In the genomic region with DNA sequence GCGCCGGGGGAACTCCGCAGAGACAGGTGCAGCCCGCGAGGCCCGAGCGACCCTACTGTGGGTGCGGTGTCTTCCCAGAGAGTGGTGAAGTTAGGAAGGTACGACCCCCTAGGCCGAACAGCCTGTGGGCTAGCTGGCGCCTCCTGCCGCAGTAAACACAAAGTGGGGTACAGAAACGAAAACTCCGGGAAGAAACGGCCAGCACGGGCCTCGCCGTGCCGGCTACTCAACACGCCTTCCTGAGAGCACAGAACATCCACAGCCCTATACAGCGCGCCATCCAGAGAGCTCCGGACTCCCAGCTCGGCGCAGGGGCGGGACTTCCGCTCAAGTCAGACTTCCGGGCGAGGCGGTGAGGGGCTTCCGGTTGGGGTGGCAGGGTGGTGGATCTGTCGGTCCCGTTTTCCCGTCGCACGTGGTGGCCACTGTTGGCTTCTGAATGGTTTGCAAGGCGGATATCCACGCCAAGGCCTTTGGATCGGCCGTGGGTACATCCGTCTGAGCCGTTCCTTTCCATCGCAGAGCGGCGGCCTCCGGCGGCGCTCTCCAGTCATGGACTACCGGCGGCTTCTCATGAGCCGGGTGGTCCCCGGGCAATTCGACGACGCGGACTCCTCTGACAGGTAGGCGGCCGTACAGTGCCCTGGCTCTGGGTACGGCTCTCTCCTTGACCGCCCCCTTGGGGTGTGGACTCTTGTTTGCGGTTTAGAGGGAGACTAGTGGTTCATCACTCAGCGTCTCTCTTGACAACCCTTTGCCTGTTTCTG, we compare ENCODE assay signal across 1 cellular context.
TF ChIP-seq lines count a peak whose summit lies in the region.

TSS of gene CAGE1 (minus strand) at position 292 of the 767 bp plus-strand sequence. CDS start 2,569 bp downstream, outside the sequence.
TSS of gene RIOK1 (plus strand) at position 358 of the 767 bp plus-strand sequence. CDS start at position 553, 195 bp downstream.

TF ChIP-seq in HepG2, 621 proteins besides CTCF, POLR2A, EP300 and RAD21 (continued from another document and continues in another):
- TF ChIP-seq, protein P1, sequence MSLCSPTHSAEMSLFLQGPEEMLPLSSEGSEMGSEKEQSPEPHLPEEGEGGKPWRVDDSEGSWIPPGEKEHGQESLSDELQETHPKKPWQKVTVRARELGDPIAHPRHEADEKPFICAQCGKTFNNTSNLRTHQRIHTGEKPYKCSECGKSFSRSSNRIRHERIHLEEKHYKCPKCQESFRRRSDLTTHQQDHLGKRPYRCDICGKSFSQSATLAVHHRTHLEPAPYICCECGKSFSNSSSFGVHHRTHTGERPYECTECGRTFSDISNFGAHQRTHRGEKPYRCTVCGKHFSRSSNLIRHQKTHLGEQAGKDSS (CRISPR knock-in tag; IDR thresholded peaks at IDR 0.05; ENCODE audit: borderline replicate concordance, low read depth): peak; percentile 88; the same call in 1 of the 2 replicates
- TF ChIP-seq PRMT3 (CRISPR knock-in tag; IDR thresholded peaks at IDR 0.05; ENCODE audit: borderline replicate concordance, low read depth): 0 out of 2 replicates have a peak, but pooled peaks have one; percentile 89
- TF ChIP-seq ISL2 (CRISPR knock-in tag; IDR thresholded peaks at IDR 0.05): peak; percentile 76; the same call in 1 of the 2 replicates
- no peak for TF ChIP-seq ZFP1 (CRISPR knock-in tag; IDR thresholded peaks at IDR 0.05)
- no peak for TF ChIP-seq CSRNP2 (CRISPR knock-in tag; conservative IDR thresholded peaks at IDR 0.05; ENCODE audit: low read depth)
- TF ChIP-seq ZNF660 (CRISPR knock-in tag; IDR thresholded peaks at IDR 0.05; ENCODE audit: borderline replicate concordance, low read depth): no peak
- no peak for TF ChIP-seq ZBTB44 (CRISPR knock-in tag; IDR thresholded peaks at IDR 0.05)
- TF ChIP-seq ZBTB1 (CRISPR knock-in tag; IDR thresholded peaks at IDR 0.05; ENCODE audit: borderline replicate concordance): no peak; the same call in 1 of the 2 replicates
- TF ChIP-seq JARID2 (CRISPR knock-in tag; IDR thresholded peaks at IDR 0.05; ENCODE audit: insufficient replicate concordance): no peak
- peak; percentile 13; the same call in 1 of the 2 replicates for TF ChIP-seq MZF1 (CRISPR knock-in tag; IDR thresholded peaks at IDR 0.05; ENCODE audit: borderline replicate concordance)
- peak; percentile 94 for TF ChIP-seq KDM2A (CRISPR knock-in tag; IDR thresholded peaks at IDR 0.05; ENCODE audit: borderline replicate concordance, low read depth)
- TF ChIP-seq ZFX (CRISPR knock-in tag; IDR thresholded peaks at IDR 0.05; ENCODE audit: low read depth): peak; percentile 99
- 0 out of 2 replicates have a peak, but pooled peaks have one; percentile 33 for TF ChIP-seq U2AF2 (IDR thresholded peaks at IDR 0.05; ENCODE audit: low read depth, low read length)
- TF ChIP-seq ATF1 (CRISPR knock-in tag; IDR thresholded peaks at IDR 0.05): peak; percentile 16; the same call in 1 of the 2 replicates
- peak; percentile 58; the same call in 1 of the 2 replicates for TF ChIP-seq JDP2 (CRISPR knock-in tag; IDR thresholded peaks at IDR 0.05; ENCODE audit: borderline replicate concordance)
- peak; percentile 97 for TF ChIP-seq TAF1 (CRISPR knock-in tag; IDR thresholded peaks at IDR 0.05)
- TF ChIP-seq ZNF383 (CRISPR knock-in tag; IDR thresholded peaks at IDR 0.05; ENCODE audit: borderline replicate concordance): peak; percentile 92; the same call in 1 of the 2 replicates
- peak; percentile 12; the same call in 1 of the 2 replicates for TF ChIP-seq ATF6 (CRISPR knock-in tag; conservative IDR thresholded peaks at IDR 0.05)
- peak; percentile 88; the same call in 1 of the 2 replicates for TF ChIP-seq ZNF510 (CRISPR knock-in tag; IDR thresholded peaks at IDR 0.05; ENCODE audit: low read depth)
- TF ChIP-seq JUN (CRISPR knock-in tag; IDR thresholded peaks at IDR 0.05): peak; percentile 20; the same call in 1 of the 2 replicates
- TF ChIP-seq YEATS2 (CRISPR knock-in tag; IDR thresholded peaks at IDR 0.05; ENCODE audit: borderline replicate concordance): peak; percentile 96
- peak; percentile 68; the same call in 1 of the 2 replicates for TF ChIP-seq SRY (CRISPR knock-in tag; IDR thresholded peaks at IDR 0.05)
- TF ChIP-seq ZNF136 (CRISPR knock-in tag; IDR thresholded peaks at IDR 0.05; ENCODE audit: low read depth): peak; percentile 98
- peak; percentile 99 for TF ChIP-seq ZNF747 (CRISPR knock-in tag; IDR thresholded peaks at IDR 0.05; ENCODE audit: borderline replicate concordance)
- TF ChIP-seq, protein P2, sequence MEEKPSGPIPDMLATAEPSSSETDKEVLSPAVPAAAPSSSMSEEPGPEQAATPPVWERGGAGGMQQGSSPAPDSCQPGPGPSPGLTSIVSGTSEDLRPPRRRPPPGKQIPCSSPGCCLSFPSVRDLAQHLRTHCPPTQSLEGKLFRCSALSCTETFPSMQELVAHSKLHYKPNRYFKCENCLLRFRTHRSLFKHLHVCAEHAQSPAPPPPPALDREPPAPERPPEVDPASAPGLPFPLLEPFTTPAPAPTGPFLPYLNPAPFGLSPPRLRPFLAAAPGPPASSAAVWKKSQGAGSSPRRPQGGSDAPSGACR (CRISPR knock-in tag; IDR thresholded peaks at IDR 0.05): peak; percentile 94
- TF ChIP-seq ERF (CRISPR knock-in tag; IDR thresholded peaks at IDR 0.05): peak; percentile 98
- peak; percentile 51; the same call in 1 of the 2 replicates for TF ChIP-seq BHLHE40 (IDR thresholded peaks at IDR 0.05; ENCODE audit: low read length)
- TF ChIP-seq NFYB (CRISPR knock-in tag; IDR thresholded peaks at IDR 0.05): peak; percentile 67
- peak; percentile 97 for TF ChIP-seq ZNF816 (CRISPR knock-in tag; IDR thresholded peaks at IDR 0.05; ENCODE audit: borderline replicate concordance)
- TF ChIP-seq SRSF1 (optimal IDR thresholded peaks at IDR 0.05; ENCODE audit: low read depth, low read length): peak; percentile 96
- no peak for TF ChIP-seq SOX6 (IDR thresholded peaks at IDR 0.05)
- TF ChIP-seq SOX6 (CRISPR knock-in tag; IDR thresholded peaks at IDR 0.05): peak; percentile 84
- TF ChIP-seq ZNF557 (CRISPR knock-in tag; IDR thresholded peaks at IDR 0.05): 0 out of 2 replicates have a peak, but pooled peaks have one; percentile 19
- TF ChIP-seq MEF2D (CRISPR knock-in tag; IDR thresholded peaks at IDR 0.05): peak; percentile 92
- no peak for TF ChIP-seq ATF7 (IDR thresholded peaks at IDR 0.05)
- peak; percentile 38; the same call in 1 of the 2 replicates for TF ChIP-seq ATF7 (CRISPR knock-in tag; IDR thresholded peaks at IDR 0.05)
- peak; percentile 67; the same call in 1 of the 2 replicates for TF ChIP-seq ZNF205 (CRISPR knock-in tag; IDR thresholded peaks at IDR 0.05)
- peak; percentile 97 for TF ChIP-seq ZNF558 (CRISPR knock-in tag; IDR thresholded peaks at IDR 0.05; ENCODE audit: borderline replicate concordance)
- peak; percentile 81; the same call in 1 of the 2 replicates for TF ChIP-seq ZNF562 (CRISPR knock-in tag; IDR thresholded peaks at IDR 0.05; ENCODE audit: borderline replicate concordance)
- peak; percentile 35; the same call in 1 of the 2 replicates for TF ChIP-seq ZZZ3 (CRISPR knock-in tag; IDR thresholded peaks at IDR 0.05; ENCODE audit: borderline replicate concordance)
- TF ChIP-seq ZNF569 (CRISPR knock-in tag; IDR thresholded peaks at IDR 0.05; ENCODE audit: borderline replicate concordance): peak; percentile 96
- peak; percentile 97 for TF ChIP-seq ZNF274 (CRISPR knock-in tag; IDR thresholded peaks at IDR 0.05)
- 0 out of 2 replicates have a peak, but pooled peaks have one; percentile 23 for TF ChIP-seq NFE2 (CRISPR knock-in tag; IDR thresholded peaks at IDR 0.05)
- peak; percentile 83; the same call in 1 of the 2 replicates for TF ChIP-seq ZNF773 (CRISPR knock-in tag; IDR thresholded peaks at IDR 0.05; ENCODE audit: borderline replicate concordance)
- TF ChIP-seq RBFOX2 (IDR thresholded peaks at IDR 0.05; ENCODE audit: low read depth, low read length): peak; percentile 96
- TF ChIP-seq ZNF839 (CRISPR knock-in tag; IDR thresholded peaks at IDR 0.05; ENCODE audit: borderline replicate concordance): peak; percentile 92; the same call in 1 of the 2 replicates
- TF ChIP-seq, protein P3, sequence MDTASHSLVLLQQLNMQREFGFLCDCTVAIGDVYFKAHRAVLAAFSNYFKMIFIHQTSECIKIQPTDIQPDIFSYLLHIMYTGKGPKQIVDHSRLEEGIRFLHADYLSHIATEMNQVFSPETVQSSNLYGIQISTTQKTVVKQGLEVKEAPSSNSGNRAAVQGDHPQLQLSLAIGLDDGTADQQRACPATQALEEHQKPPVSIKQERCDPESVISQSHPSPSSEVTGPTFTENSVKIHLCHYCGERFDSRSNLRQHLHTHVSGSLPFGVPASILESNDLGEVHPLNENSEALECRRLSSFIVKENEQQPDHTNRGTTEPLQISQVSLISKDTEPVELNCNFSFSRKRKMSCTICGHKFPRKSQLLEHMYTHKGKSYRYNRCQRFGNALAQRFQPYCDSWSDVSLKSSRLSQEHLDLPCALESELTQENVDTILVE (CRISPR knock-in tag; IDR thresholded peaks at IDR 0.05): no peak; the same call in none of the 2 replicates
- peak; percentile 72 for TF ChIP-seq ZNF678 (CRISPR knock-in tag; IDR thresholded peaks at IDR 0.05)
- no peak for TF ChIP-seq NBN (conservative IDR thresholded peaks at IDR 0.05)
- TF ChIP-seq ZIK1 (CRISPR knock-in tag; IDR thresholded peaks at IDR 0.05; ENCODE audit: borderline replicate concordance, low read depth): peak; percentile 94; the same call in 1 of the 2 replicates
- TF ChIP-seq SP140L (CRISPR knock-in tag; IDR thresholded peaks at IDR 0.05; ENCODE audit: borderline replicate concordance): no peak
- TF ChIP-seq, protein P4, sequence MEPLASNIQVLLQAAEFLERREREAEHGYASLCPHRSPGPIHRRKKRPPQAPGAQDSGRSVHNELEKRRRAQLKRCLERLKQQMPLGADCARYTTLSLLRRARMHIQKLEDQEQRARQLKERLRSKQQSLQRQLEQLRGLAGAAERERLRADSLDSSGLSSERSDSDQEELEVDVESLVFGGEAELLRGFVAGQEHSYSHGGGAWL (CRISPR knock-in tag; IDR thresholded peaks at IDR 0.05): peak; percentile 93; the same call in 1 of the 2 replicates
- TF ChIP-seq THAP8 (CRISPR knock-in tag; IDR thresholded peaks at IDR 0.05; ENCODE audit: borderline replicate concordance): peak; percentile 70; the same call in 1 of the 2 replicates
- no peak for TF ChIP-seq MLXIP (CRISPR knock-in tag; IDR thresholded peaks at IDR 0.05; ENCODE audit: borderline replicate concordance)
- peak; percentile 59 for TF ChIP-seq U2AF1 (optimal IDR thresholded peaks at IDR 0.05; ENCODE audit: low read depth, low read length)
